In genomic region chr14:51327376-51327775, GRCh38 we compare ENCODE assay signal across 1 cellular context.
TF ChIP-seq lines count a peak whose summit lies in the region.

No MANE protein-coding gene starts in this region.

TF ChIP-seq in SK-N-SH treated with all-trans-retinoic acid at 6 μM for 48 hours, 23 proteins besides CTCF, POLR2A, EP300 and RAD21 (continued from another document):
- TF ChIP-seq ZNF8 (CRISPR knock-in tag; IDR thresholded peaks at IDR 0.05) (no peak), ZNF565 (CRISPR knock-in tag; conservative IDR thresholded peaks at IDR 0.05; ENCODE audit: low read depth) (no peak), ZC3H10 (CRISPR knock-in tag; IDR thresholded peaks at IDR 0.05) (no peak), ARNTL (CRISPR knock-in tag; IDR thresholded peaks at IDR 0.05; ENCODE audit: borderline replicate concordance, low read depth) (no peak), PPARA (CRISPR knock-in tag; IDR thresholded peaks at IDR 0.05; ENCODE audit: borderline replicate concordance) (no peak), BACH2 (CRISPR knock-in tag; IDR thresholded peaks at IDR 0.05; ENCODE audit: borderline replicate concordance) (no peak), CSDC2 (CRISPR knock-in tag; IDR thresholded peaks at IDR 0.05) (no peak), GLIS3 (CRISPR knock-in tag; IDR thresholded peaks at IDR 0.05) (no peak), RARB (CRISPR knock-in tag; IDR thresholded peaks at IDR 0.05) (no peak)
